Comparison of ENCODE assay signal across 9 cellular contexts in the genomic region with DNA sequence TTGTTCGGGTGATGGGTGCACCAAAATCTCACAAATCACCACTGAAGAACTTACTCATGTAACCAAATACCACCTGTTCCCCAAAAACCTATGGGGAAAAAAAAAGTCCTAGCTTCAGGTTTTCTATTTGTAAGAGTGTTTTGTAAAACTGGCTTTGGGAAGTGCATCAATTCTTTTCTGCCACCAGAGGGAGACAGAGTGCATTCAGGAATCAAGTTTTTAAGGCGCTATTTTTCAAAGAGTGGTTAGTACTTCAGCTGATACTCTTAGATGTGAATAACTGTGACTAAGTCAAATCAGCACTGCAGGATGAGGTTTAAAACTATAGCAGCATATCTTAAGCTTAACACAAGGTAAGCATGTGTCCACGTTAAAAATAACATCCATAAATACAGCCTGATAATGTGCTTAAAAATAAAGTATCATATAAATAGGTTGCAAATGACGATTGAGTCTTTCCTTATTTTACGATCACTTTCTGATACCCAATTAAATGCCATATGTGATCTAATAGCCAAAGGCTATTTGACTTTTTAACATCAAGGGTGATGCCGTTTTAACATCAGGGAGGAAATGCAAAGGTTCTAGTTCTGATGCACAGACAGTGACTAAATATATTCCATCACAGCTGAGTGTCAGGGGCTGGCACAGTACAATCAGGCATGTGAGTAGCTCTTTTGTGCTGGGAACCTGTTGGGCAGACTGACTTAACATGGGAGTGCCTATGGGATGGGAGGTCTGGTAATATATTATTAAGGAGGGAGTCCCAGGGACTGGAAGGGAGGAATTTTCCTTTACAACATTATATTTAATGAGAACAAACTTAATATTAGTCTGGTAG. TPM values are rescaled to one million over a fixed set of nuclear protein-coding genes. Genes with fewer than 3 reads are reported as not detected.
DNase-seq lines count a peak whose midpoint lies in the region; ATAC-seq and TF ChIP-seq lines count a peak whose summit lies in the region.
"Had no signal": no experiment of that assay in that cellular context is flagged by ENCODE, and none has a peak within 500 bp of the region (broad histone marks: within the 10 kb centered on the region; RNA-seq: fewer than 3 reads in every experiment).

No MANE protein-coding gene starts in this region.

- H3K4me3 ChIP-seq in HEK293 (ENCODE audit: low read depth, low read length), result no peak overlapping the region
- no peak overlapping the region for H3K4me3 ChIP-seq in RWPE2 (ENCODE audit: severe bottlenecking)
- H3K4me3 ChIP-seq in epithelial cell of proximal tubule (ENCODE audit: low read depth, low read length), result no peak overlapping the region
- no peak overlapping the region for H3K4me3 ChIP-seq in MG63

- peaks cover 6% of the 10 kb centered on the region for H3K4me1 ChIP-seq in HEK293 (ENCODE audit: control insufficient read depth, insufficient read depth, low read length)
- no peaks in the 10 kb centered on the region for H3K4me1 ChIP-seq in RWPE2 (ENCODE audit: insufficient read depth, poor library complexity, severe bottlenecking)

- no peak overlapping the region for H3K27ac ChIP-seq in HEK293 (ENCODE audit: extremely low read depth, low read depth, low read length)
- H3K27ac ChIP-seq in RWPE2 (ENCODE audit: poor library complexity, severe bottlenecking), result no peak overlapping the region

- TF ChIP-seq CTCF in HEK293 (tag by site-specific recombination; IDR thresholded peaks at IDR 0.05) (no peak), RWPE2 (IDR thresholded peaks at IDR 0.05; ENCODE audit: poor library complexity, severe bottlenecking) (peak; percentile 94), epithelial cell of proximal tubule (conservative IDR thresholded peaks at IDR 0.05; ENCODE audit: low read depth, low read length) (peak; percentile 94), nephron (IDR thresholded peaks at IDR 0.05; ENCODE audit: unreplicated experiment in 3 of 3) (peak; percentile 76 to 90 (median 86))

- H3K4me1 Mint-ChIP-seq in nephron, result peaks cover 28% of the 10 kb centered on the region

- H3K9me3 ChIP-seq in HEK293 (ENCODE audit: control insufficient read depth, insufficient read depth, low read depth, low read length) (no peaks in the 10 kb centered on the region), RWPE2 (ENCODE audit: severe bottlenecking) (no peaks in the 10 kb centered on the region), MG63 (no peaks in the 10 kb centered on the region)

- no peak for ATAC-seq in RWPE2 (ENCODE audit: low read depth)
- no peak for ATAC-seq in GM21528 (IDR thresholded peaks at IDR 0.05; ENCODE audit: low FRiP score, unreplicated experiment)

- no peaks in the 10 kb centered on the region for H3K36me3 Mint-ChIP-seq in nephron (ENCODE audit: low read depth)

- peak; percentile 59 for DNase-seq in DMS 273 (lab: John Stamatoyannopoulos, UW; ENCODE audit: unreplicated experiment)
- DNase-seq in DMS 273 treated with DMSO at 0.1 percent for 48 hours (lab: John Stamatoyannopoulos, UW), result no peak
- DNase-seq in RWPE2 (ENCODE audit: low spot score), result no peak
- DNase-seq in epithelial cell of proximal tubule (ENCODE audit: low read depth), result peak; percentile 9
- no peak for DNase-seq in MG63

- H3K36me3 ChIP-seq in HEK293 (ENCODE audit: control insufficient read depth in 2 of 2, insufficient read depth in 1 of 2, low read length in 2 of 2), result no peaks in the 10 kb centered on the region
- no peaks in the 10 kb centered on the region for H3K36me3 ChIP-seq in RWPE2 (ENCODE audit: low read depth)
- no peaks in the 10 kb centered on the region for H3K36me3 ChIP-seq in MG63

- H3K27ac Mint-ChIP-seq in nephron, result no peak overlapping the region

- H3K27me3 ChIP-seq in RWPE2 (ENCODE audit: insufficient read depth, poor library complexity, severe bottlenecking), result no peaks in the 10 kb centered on the region
- no peaks in the 10 kb centered on the region for H3K27me3 ChIP-seq in MG63

- no peaks in the 10 kb centered on the region for H3K9me3 Mint-ChIP-seq in nephron

- H3K27me3 Mint-ChIP-seq in nephron (ENCODE audit: low read depth), result peaks cover 29% of the 10 kb centered on the region

- no peak overlapping the region for H3K4me3 Mint-ChIP-seq in nephron

- CTCF ChIA-PET in HEK293 (lab: Yijun Ruan, JAX), result interaction anchor here (0.6 to 2.4 kb wide), 26 partner anchors 8 to 1478 kb away, joined by 3 to 21 read pairs (median 5); a partner anchor contains a TSS

- POLR2A ChIA-PET in HEK293 (lab: Yijun Ruan, JAX), result no interaction called here

TF ChIP-seq in HEK293, 187 proteins besides CTCF, POLR2A, EP300 and RAD21:
- TF ChIP-seq ZBTB21 (tag by site-specific recombination; IDR thresholded peaks at IDR 0.05) (no peak), ZNF654 (tag by site-specific recombination; IDR thresholded peaks at IDR 0.05; ENCODE audit: low read depth) (peak; percentile 54)

RNA-seq across cellular contexts. Expression of a gene that starts 10.6 kb away (rescaled TPM):
- not detected in 2 replicates for total RNA-seq in epithelial cell of proximal tubule
- total RNA-seq in MG63 (2014; rRNA removed; shearing (Covaris generic); ENCODE audit: low replicate concordance), result not detected in 2 replicates
- total RNA-seq: activated CD8-positive, alpha-beta memory T cell treated with anti-CD3 and anti-CD28 coated beads for 36 hours had no signal

Comparison
In these comparisons a context has a peak if more than half of its experiments do, and no peak if none do; other contexts are left out.
1. DNase-seq: peak in DMS 273 (single experiment) and epithelial cell of proximal tubule (single experiment); none in DMS 273 treated with DMSO at 0.1 percent for 48 hours (single experiment), RWPE2 (single experiment) and MG63 (single experiment).